Comparison of ENCODE assay signal across 9 cellular contexts in genomic region chr9:101486693-101487442, GRCh38. TPM values are rescaled to one million over a fixed set of nuclear protein-coding genes. Genes with fewer than 3 reads are reported as not detected.
DNase-seq lines count a peak whose midpoint lies in the region; ATAC-seq and TF ChIP-seq lines count a peak whose summit lies in the region.
"Had no signal": no experiment of that assay in that cellular context is flagged by ENCODE, and none has a peak within 500 bp of the region (broad histone marks: within the 10 kb centered on the region; RNA-seq: fewer than 3 reads in every experiment).

No MANE protein-coding gene starts in this region.

- DNase-seq in Peyer's patch (peak in 2 of 3 donors; percentile 64 to 84), left kidney (ENCODE audit: low read depth, low spot score) (peak; percentile 90)

- POLR2A ChIA-PET in HEK293 (lab: Yijun Ruan, JAX): interaction anchor here (0.9 to 2.5 kb wide), 5 partner anchors 22 to 88 kb away, joined by 3 to 17 read pairs (median 5); partner anchors contain the start of genes MRPL50, RNF20 and ZNF189

- H3K27ac ChIP-seq in ACC112 (ENCODE audit: low read depth, low read length): 0 out of 2 replicates have a peak overlapping the region, but pooled peaks have one; percentile 20
- H3K27ac ChIP-seq in HEK293 (ENCODE audit: extremely low read depth, low read depth, low read length): peak overlapping the region; percentile 72; the same call in 1 of the 2 replicates
- peak overlapping the region in 3 of 4 donors; percentile 76 to 86 (median 80) for H3K27ac ChIP-seq in Peyer's patch
- H3K27ac ChIP-seq in duodenal mucosa (ENCODE audit: low read depth, low read length): peak overlapping the region; percentile 85

- no peaks in the 10 kb centered on the region for H3K36me3 Mint-ChIP-seq in stimulated activated naive CD8-positive, alpha-beta T cell treated with anti-CD3 and anti-CD28 coated beads, Interleukin-15, Interleukin-2, amounts not matched to agents 100 ng/mL and 50 ng/mL, for 24 hours (ENCODE audit: low read depth)

- peaks cover 70% of the 10 kb centered on the region for H3K27me3 Mint-ChIP-seq in stimulated activated naive CD8-positive, alpha-beta T cell treated with anti-CD3 and anti-CD28 coated beads, Interleukin-15, Interleukin-2, amounts not matched to agents 100 ng/mL and 50 ng/mL, for 24 hours

- H3K27me3 ChIP-seq in ACC112 (ENCODE audit: insufficient read depth, low read length): no peaks in the 10 kb centered on the region
- no peaks in the 10 kb centered on the region for H3K27me3 ChIP-seq in Peyer's patch
- peaks cover 0 to 7% of the 10 kb centered on the region in 2 donors for H3K27me3 ChIP-seq in duodenal mucosa (ENCODE audit: control insufficient read depth in 1 of 2, insufficient read depth in 2 of 2, low read length in 2 of 2)

- no peaks in the 10 kb centered on the region for H3K9me3 ChIP-seq in HEK293 (ENCODE audit: control insufficient read depth, insufficient read depth, low read depth, low read length)
- H3K9me3 ChIP-seq in Peyer's patch: peaks cover 0 to 4% (median 0%) of the 10 kb centered on the region in 4 donors
- no peaks in the 10 kb centered on the region for H3K9me3 ChIP-seq in duodenal mucosa (ENCODE audit: control insufficient read depth in 1 of 2, low read length in 2 of 2)

- peak; percentile 40 to 62 for TF ChIP-seq POLR2A in Peyer's patch (IDR thresholded peaks at IDR 0.05)

- no peaks in the 10 kb centered on the region for H3K9me3 Mint-ChIP-seq in stimulated activated naive CD8-positive, alpha-beta T cell treated with anti-CD3 and anti-CD28 coated beads, Interleukin-15, Interleukin-2, amounts not matched to agents 100 ng/mL and 50 ng/mL, for 24 hours

- TF ChIP-seq CTCF in HEK293 (tag by site-specific recombination; IDR thresholded peaks at IDR 0.05) (peak; percentile 73), Peyer's patch (IDR thresholded peaks at IDR 0.05) (peak in 3 of 6 experiments; percentile 14 to 50 (median 17))

- peaks cover 4% of the 10 kb centered on the region for H3K4me1 ChIP-seq in ACC112 (ENCODE audit: control insufficient read depth, insufficient read depth, low read length, unreplicated experiment)
- no peaks in the 10 kb centered on the region for H3K4me1 ChIP-seq in HEK293 (ENCODE audit: control insufficient read depth, insufficient read depth, low read length)
- H3K4me1 ChIP-seq in Peyer's patch: no peaks in the 10 kb centered on the region
- peaks cover 4 to 14% of the 10 kb centered on the region in 2 donors for H3K4me1 ChIP-seq in duodenal mucosa (ENCODE audit: control insufficient read depth in 1 of 2, insufficient read depth in 2 of 2, low read length in 2 of 2)

- peaks cover 4% of the 10 kb centered on the region for H3K4me1 Mint-ChIP-seq in stimulated activated naive CD8-positive, alpha-beta T cell treated with anti-CD3 and anti-CD28 coated beads, Interleukin-15, Interleukin-2, amounts not matched to agents 100 ng/mL and 50 ng/mL, for 24 hours (ENCODE audit: low read depth)

- H3K4me3 ChIP-seq in ACC112 (ENCODE audit: low read depth, low read length) (peak overlapping the region; percentile 97), HEK293 (ENCODE audit: low read depth, low read length) (peak overlapping the region; percentile 53), Peyer's patch (peak overlapping the region; percentile 18 to 80 (median 52)), duodenal mucosa (ENCODE audit: low read depth in 1 of 2, low read length in 2 of 2) (peak overlapping the region; percentile 87 to 94)
- H3K4me3 ChIP-seq: GM12878 had no signal

- peak overlapping the region; percentile 45 for H3K4me3 Mint-ChIP-seq in stimulated activated naive CD8-positive, alpha-beta T cell treated with anti-CD3 and anti-CD28 coated beads, Interleukin-15, Interleukin-2, amounts not matched to agents 100 ng/mL and 50 ng/mL, for 24 hours

- H3K36me3 ChIP-seq in ACC112 (ENCODE audit: insufficient read depth, low read length): no peaks in the 10 kb centered on the region
- no peaks in the 10 kb centered on the region for H3K36me3 ChIP-seq in HEK293 (ENCODE audit: control insufficient read depth in 2 of 2, insufficient read depth in 1 of 2, low read length in 2 of 2)
- H3K36me3 ChIP-seq in Peyer's patch: no peaks in the 10 kb centered on the region
- H3K36me3 ChIP-seq in duodenal mucosa (ENCODE audit: control insufficient read depth in 1 of 2, insufficient read depth in 2 of 2, low read length in 2 of 2): no peaks in the 10 kb centered on the region

- CTCF ChIA-PET in HEK293 (lab: Yijun Ruan, JAX): interaction anchor here (0.6 to 3.9 kb wide), 12 partner anchors 11 to 46 kb away, joined by 3 to 21 read pairs (median 4); no protein-coding TSS in a partner anchor

- H3K27ac Mint-ChIP-seq in stimulated activated naive CD8-positive, alpha-beta T cell treated with anti-CD3 and anti-CD28 coated beads, Interleukin-15, Interleukin-2, amounts not matched to agents 100 ng/mL and 50 ng/mL, for 24 hours: no peak overlapping the region

- H3K79me2 ChIP-seq in ACC112 (ENCODE audit: control insufficient read depth, insufficient read depth, low read length, unreplicated experiment): peaks cover 23% of the 10 kb centered on the region

- no peak for ATAC-seq in HG03342 (IDR thresholded peaks at IDR 0.05; ENCODE audit: unreplicated experiment)
- ATAC-seq in HG02938 (IDR thresholded peaks at IDR 0.05; ENCODE audit: unreplicated experiment): no peak
- ATAC-seq: GM12878 had no signal

- peak overlapping the region; percentile 95 for H2AFZ ChIP-seq in ACC112 (ENCODE audit: low read length, unreplicated experiment)

- H3K9ac ChIP-seq in duodenal mucosa (ENCODE audit: low read depth in 1 of 2, low read length in 2 of 2): peak overlapping the region; percentile 83 to 92

TF ChIP-seq in HEK293, 187 proteins besides CTCF, POLR2A, EP300 and RAD21 (continues in another document):
- TF ChIP-seq ZNF629 (tag by site-specific recombination; IDR thresholded peaks at IDR 0.05): peak; percentile 28; the same call in 1 of the 2 replicates
- no peak for TF ChIP-seq ZNF624 (tag by site-specific recombination; IDR thresholded peaks at IDR 0.05)
- peak; percentile 75 for TF ChIP-seq ZXDB (tag by site-specific recombination; IDR thresholded peaks at IDR 0.05)
- TF ChIP-seq KLF17 (tag by site-specific recombination; IDR thresholded peaks at IDR 0.05): no peak
- no peak for TF ChIP-seq KLF1 (tag by site-specific recombination; IDR thresholded peaks at IDR 0.05)
- TF ChIP-seq MYNN (tag by site-specific recombination; IDR thresholded peaks at IDR 0.05; ENCODE audit: borderline replicate concordance): no peak
- peak; percentile 45 for TF ChIP-seq ZNF510 (tag by site-specific recombination; IDR thresholded peaks at IDR 0.05; ENCODE audit: insufficient replicate concordance)
- TF ChIP-seq HOXD13 (CRISPR knock-in tag; IDR thresholded peaks at IDR 0.05; ENCODE audit: borderline replicate concordance): no peak
- TF ChIP-seq, protein P1, sequence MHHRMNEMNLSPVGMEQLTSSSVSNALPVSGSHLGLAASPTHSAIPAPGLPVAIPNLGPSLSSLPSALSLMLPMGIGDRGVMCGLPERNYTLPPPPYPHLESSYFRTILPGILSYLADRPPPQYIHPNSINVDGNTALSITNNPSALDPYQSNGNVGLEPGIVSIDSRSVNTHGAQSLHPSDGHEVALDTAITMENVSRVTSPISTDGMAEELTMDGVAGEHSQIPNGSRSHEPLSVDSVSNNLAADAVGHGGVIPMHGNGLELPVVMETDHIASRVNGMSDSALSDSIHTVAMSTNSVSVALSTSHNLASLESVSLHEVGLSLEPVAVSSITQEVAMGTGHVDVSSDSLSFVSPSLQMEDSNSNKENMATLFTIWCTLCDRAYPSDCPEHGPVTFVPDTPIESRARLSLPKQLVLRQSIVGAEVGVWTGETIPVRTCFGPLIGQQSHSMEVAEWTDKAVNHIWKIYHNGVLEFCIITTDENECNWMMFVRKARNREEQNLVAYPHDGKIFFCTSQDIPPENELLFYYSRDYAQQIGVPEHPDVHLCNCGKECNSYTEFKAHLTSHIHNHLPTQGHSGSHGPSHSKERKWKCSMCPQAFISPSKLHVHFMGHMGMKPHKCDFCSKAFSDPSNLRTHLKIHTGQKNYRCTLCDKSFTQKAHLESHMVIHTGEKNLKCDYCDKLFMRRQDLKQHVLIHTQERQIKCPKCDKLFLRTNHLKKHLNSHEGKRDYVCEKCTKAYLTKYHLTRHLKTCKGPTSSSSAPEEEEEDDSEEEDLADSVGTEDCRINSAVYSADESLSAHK (tag by site-specific recombination; IDR thresholded peaks at IDR 0.05): peak; percentile 83
- peak; percentile 59 for TF ChIP-seq ZFP37 (tag by site-specific recombination; IDR thresholded peaks at IDR 0.05)
- TF ChIP-seq ZNF600 (tag by site-specific recombination; IDR thresholded peaks at IDR 0.05): peak; percentile 46
- TF ChIP-seq ZNF548 (tag by site-specific recombination; IDR thresholded peaks at IDR 0.05): no peak
- 0 out of 2 replicates have a peak, but pooled peaks have one; percentile 17 for TF ChIP-seq ZNF837 (tag by site-specific recombination; IDR thresholded peaks at IDR 0.05)

RNA-seq across cellular contexts. Expression of gene RNF20, which starts 46.8 kb away (rescaled TPM):
- 10 to 100 TPM; 14.1 to 35.5 (median 16.1) TPM for total RNA-seq in Peyer's patch

RNA-seq across cellular contexts. Expression of gene ALDOB, which starts 51.3 kb away (rescaled TPM):
- over 10,000 TPM in 2 of 4 donors, 1,000 to 10,000 TPM in 1, 100 to 1,000 TPM in 1; 852 to 11,538 (median 10,067) TPM for total RNA-seq in Peyer's patch

Comparison
In these comparisons a context has a peak if more than half of its experiments do, and no peak if none do; other contexts are left out.
1. H3K27ac ChIP-seq: peak in every context shown above with its lines; median percentile 85 in duodenal mucosa; 80 in Peyer's patch; 72 in HEK293; 20 in ACC112.